Comparison of ENCODE assay signal across 11 cellular contexts in genomic region chr3:62093025-62093424, GRCh38.
"Had no signal": no experiment of that assay in that cellular context is flagged by ENCODE, and none has a peak within 500 bp of the region (broad histone marks: within the 10 kb centered on the region; RNA-seq: fewer than 3 reads in every experiment).

No MANE protein-coding gene starts in this region.

- H3K4me1 Mint-ChIP-seq: IgD-negative memory B cell had no signal

- H3K9ac ChIP-seq: GM23248, KMS-11 had no signal

- H2AFZ ChIP-seq: GM23248 had no signal

- H3K27ac ChIP-seq: GM23248, HL-60, KMS-11 had no signal

- FAIRE-seq: H1, H54, HepG2 had no signal

- H3K36me3 Mint-ChIP-seq: IgD-negative memory B cell had no signal

- DNase-seq: GM23248, H9, HCEC 1CT, HFFc6, KBM-7 had no signal

- H3K27ac Mint-ChIP-seq: H9, HFFc6, IgD-negative memory B cell had no signal

- H3K4me2 ChIP-seq: KMS-11 had no signal

- H3K4me3 Mint-ChIP-seq: H9, HFFc6, IgD-negative memory B cell had no signal

- H3K9me3 Mint-ChIP-seq: H9, HFFc6, IgD-negative memory B cell had no signal

- ATAC-seq: HepG2 had no signal

- H3K4me3 ChIP-seq: GM23248 had no signal
